22 cellular contexts compared by ENCODE assay signal in the genomic region with DNA sequence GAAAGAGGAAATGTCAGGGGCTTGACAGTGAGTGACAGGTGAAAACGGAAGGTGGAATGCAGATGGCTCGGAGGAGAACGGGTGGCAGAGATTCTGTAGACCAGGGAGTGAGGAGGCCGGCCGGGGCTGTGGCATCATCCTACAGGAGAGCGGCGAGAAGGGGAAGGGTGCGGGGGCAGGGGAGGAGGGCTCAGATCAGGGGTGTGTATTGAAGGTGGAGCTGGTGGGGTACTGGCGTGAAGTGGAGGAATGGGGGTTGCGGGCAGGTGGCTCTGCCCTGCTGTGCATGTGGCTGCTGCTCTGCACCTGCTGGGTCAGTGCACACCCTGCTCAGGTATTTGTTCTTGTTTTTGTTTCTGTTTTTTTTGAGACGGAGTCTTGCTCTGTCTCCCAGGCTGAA.
"Had no signal": no experiment of that assay in that cellular context is flagged by ENCODE, and none has a peak within 500 bp of the region (broad histone marks: within the 10 kb centered on the region; RNA-seq: fewer than 3 reads in every experiment).

No MANE protein-coding gene starts in this region.

- H3K27ac ChIP-seq: KMS-11, SJSA1 had no signal

- H3K4me2 ChIP-seq: KMS-11, SK-N-SH had no signal

- H3K4me1 ChIP-seq: SJSA1 had no signal

- DNase-seq: IMR-90, Kasumi-1, MM.1S, NCI-H1092 treated with DMSO at 0.1 percent for 48 hours, NCI-H1436, NCI-H187, NCI-H2029, NCI-H2081 treated with DMSO at 0.1 percent for 48 hours, NCI-H2171, NCI-H226, NCI-H446, NCI-H510A, NCI-H524 treated with DMSO at 0.1 percent for 48 hours, NCI-H69, NCI-H774, Right ventricle myocardium superior, RPMI8226, SIG-M5, SK-N-SH had no signal

- H3K4me3 ChIP-seq: SJSA1 had no signal

- H3K27me3 ChIP-seq: SJSA1 had no signal

- H3K9me3 ChIP-seq: SJSA1, SK-N-SH had no signal

- ATAC-seq: HepG2 had no signal
